In the genomic region with DNA sequence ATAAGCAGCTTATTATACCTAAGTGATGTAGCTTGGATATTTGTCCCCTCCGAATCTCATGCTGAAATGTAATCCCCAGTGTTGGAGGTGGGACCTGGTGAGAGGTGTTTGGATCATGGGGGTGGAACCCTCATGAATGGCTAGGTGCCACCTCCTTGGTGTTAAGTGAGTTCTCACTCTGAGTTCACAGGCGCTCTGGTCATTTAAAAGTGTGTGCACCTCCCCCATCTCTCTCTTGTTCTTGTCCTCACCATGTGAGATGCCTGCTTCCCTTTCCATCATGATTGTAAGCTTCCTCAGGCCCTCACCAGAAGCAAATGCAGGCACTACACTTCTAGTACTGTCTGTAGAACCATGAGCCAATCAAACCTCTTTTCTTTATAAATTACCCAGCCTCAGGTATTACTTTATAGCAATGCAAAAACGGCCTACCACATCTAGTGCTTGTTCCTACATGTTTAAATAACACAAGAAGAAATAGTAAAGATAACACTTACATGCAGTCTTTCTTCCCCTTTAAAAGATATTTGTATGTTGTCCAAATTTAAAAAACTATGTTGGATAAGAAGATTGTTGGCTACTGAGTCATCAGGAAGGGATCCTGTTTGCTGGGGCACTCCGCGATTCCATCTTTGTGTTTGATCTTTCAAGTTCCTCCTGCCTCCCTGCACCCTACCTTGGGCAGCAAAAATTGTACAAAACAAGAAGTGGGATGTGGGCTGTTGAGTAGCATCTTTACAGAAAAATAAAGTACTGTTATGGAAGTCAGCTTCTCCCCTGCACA, we compare ENCODE assay signal across 23 cellular contexts. TPM values are rescaled to one million over a fixed set of nuclear protein-coding genes. Genes with fewer than 3 reads are reported as not detected.
A peak's percentile ranks its signal among the peaks of the same experiment; 100 is the strongest.
DNase-seq lines count a peak whose midpoint lies in the region; ATAC-seq and TF ChIP-seq lines count a peak whose summit lies in the region.
"Had no signal": no experiment of that assay in that cellular context is flagged by ENCODE, and none has a peak within 500 bp of the region (broad histone marks: within the 10 kb centered on the region; RNA-seq: fewer than 3 reads in every experiment).

No MANE protein-coding gene starts in this region.

- no peaks in the 10 kb centered on the region for H3K36me3 Mint-ChIP-seq in CD4-positive, alpha-beta T cell (ENCODE audit: low read depth)
- H3K36me3 Mint-ChIP-seq in activated T-helper 1 cell treated with anti-CD3 and anti-CD28 coated beads, Interleukin-12 subunit alpha, Interleukin-12 subunit beta, Interleukin-2, Interleukin-4 antibody, amounts not matched to agents 30 ng/mL and 10 ng/mL and 1 ng/mL, durations not matched to agents 14 hours and 24 hours and 36 hours (ENCODE audit: low read depth), result no peaks in the 10 kb centered on the region
- H3K36me3 Mint-ChIP-seq: activated naive CD4-positive, alpha-beta T cell treated with anti-CD3 and anti-CD28 coated beads, Interleukin-2, amount 50 U/mL, for 72 hours had no signal

- no peak overlapping the region for H3K4me2 ChIP-seq in mammary epithelial cell (ENCODE audit: insufficient read depth, low read depth, low read length)
- H3K4me2 ChIP-seq: KMS-11 had no signal

- no peaks in the 10 kb centered on the region for H3K79me2 ChIP-seq in mammary epithelial cell (ENCODE audit: insufficient read depth, low read length)

- dilution Hi-C loops in mammary epithelial cell (cut with HindIII; ENCODE audit: low sequenced_read_pairs), result no loop called here

- POLR2A ChIA-PET in CD4-positive, alpha-beta T cell (lab: Charles Lee), result no interaction called here

- H3K4me1 ChIP-seq in mammary epithelial cell (ENCODE audit: insufficient read depth, low read length), result peaks cover 10% of the 10 kb centered on the region
- H3K4me1 ChIP-seq: gastrocnemius medialis, spleen had no signal

- intact Hi-C loops in mammary epithelial cell (cut with micrococcal nuclease), result no loop called here
- intact Hi-C loops in CD4-positive, alpha-beta T cell (cut with DNase I, micrococcal nuclease), result loop anchor here in 1 of 2 experiments (10.0 kb wide), 1 partner anchor 317 kb away; no protein-coding TSS in a partner anchor
- intact Hi-C loops in activated T-helper 1 cell treated with anti-CD3 and anti-CD28 coated beads, Interleukin-12 subunit alpha, Interleukin-12 subunit beta, Interleukin-2, Interleukin-4 antibody, amounts not matched to agents 30 ng/mL and 10 ng/mL and 1 ng/mL, durations not matched to agents 14 hours and 24 hours and 36 hours (cut with micrococcal nuclease), result no loop called here

- no peak for TF ChIP-seq CTCF in mammary epithelial cell (conservative IDR thresholded peaks at IDR 0.05 in 1 of 2, IDR thresholded peaks at IDR 0.05 in 1 of 2; ENCODE audit: extremely low read depth in 1 of 2, insufficient read depth in 1 of 2, low read depth in 1 of 2, low read length in 2 of 2)
- TF ChIP-seq CTCF in CD4-positive, alpha-beta T cell (IDR thresholded peaks at IDR 0.05), result no peak

- 27% methylated on average over 5 of the region's 5 CpGs for WGBS in mammary epithelial cell (ENCODE audit: low coverage, missing lambda C conversion rate)

- no peak for ATAC-seq in CD4-positive, alpha-beta T cell (ENCODE audit: poor library complexity)
- ATAC-seq: activated naive CD4-positive, alpha-beta T cell treated with anti-CD3 and anti-CD28 coated beads, Interleukin-2, amount 50 U/mL, for 72 hours; gastrocnemius medialis; naive thymus-derived CD8-positive, alpha-beta T cell had no signal

- no peaks in the 10 kb centered on the region for H3K9me3 Mint-ChIP-seq in CD4-positive, alpha-beta T cell
- H3K9me3 Mint-ChIP-seq in activated T-helper 1 cell treated with anti-CD3 and anti-CD28 coated beads, Interleukin-12 subunit alpha, Interleukin-12 subunit beta, Interleukin-2, Interleukin-4 antibody, amounts not matched to agents 30 ng/mL and 10 ng/mL and 1 ng/mL, durations not matched to agents 14 hours and 24 hours and 36 hours, result peaks cover 6% of the 10 kb centered on the region
- H3K9me3 Mint-ChIP-seq: activated naive CD4-positive, alpha-beta T cell treated with anti-CD3 and anti-CD28 coated beads, Interleukin-2, amount 50 U/mL, for 72 hours had no signal

- no peaks in the 10 kb centered on the region for H3K36me3 ChIP-seq in mammary epithelial cell (ENCODE audit: insufficient read depth, low read length)
- H3K36me3 ChIP-seq: gastrocnemius medialis, spleen, thoracic aorta had no signal

- no peaks in the 10 kb centered on the region for H3K4me1 Mint-ChIP-seq in CD4-positive, alpha-beta T cell (ENCODE audit: low read depth)
- no peaks in the 10 kb centered on the region for H3K4me1 Mint-ChIP-seq in activated T-helper 1 cell treated with anti-CD3 and anti-CD28 coated beads, Interleukin-12 subunit alpha, Interleukin-12 subunit beta, Interleukin-2, Interleukin-4 antibody, amounts not matched to agents 30 ng/mL and 10 ng/mL and 1 ng/mL, durations not matched to agents 14 hours and 24 hours and 36 hours (ENCODE audit: low read depth)

- BruUV-seq in mammary epithelial cell (replicated peaks; lab: Mats Ljungman, UMichigan), result no TSS peak

- no peak overlapping the region for H3K27ac Mint-ChIP-seq in CD4-positive, alpha-beta T cell
- H3K27ac Mint-ChIP-seq in activated T-helper 1 cell treated with anti-CD3 and anti-CD28 coated beads, Interleukin-12 subunit alpha, Interleukin-12 subunit beta, Interleukin-2, Interleukin-4 antibody, amounts not matched to agents 30 ng/mL and 10 ng/mL and 1 ng/mL, durations not matched to agents 14 hours and 24 hours and 36 hours, result no peak overlapping the region
- H3K27ac Mint-ChIP-seq: activated naive CD4-positive, alpha-beta T cell treated with anti-CD3 and anti-CD28 coated beads, Interleukin-2, amount 50 U/mL, for 72 hours had no signal

- DNase-seq in NOMO-1 treated with DMSO at 0.1 percent for 48 hours (lab: John Stamatoyannopoulos, UW; ENCODE audit: unreplicated experiment) (peak; percentile 2), NOMO-1 (lab: John Stamatoyannopoulos, UW; ENCODE audit: unreplicated experiment in 2 of 2) (no peak), mammary epithelial cell (peak; percentile 22), glomerular visceral epithelial cell (ENCODE audit: extremely low spot score) (peak; percentile 15), NCI-H1092 treated with DMSO at 0.1 percent for 48 hours (lab: John Stamatoyannopoulos, UW) (no peak)
- DNase-seq in CD4-positive, alpha-beta T cell, result no peak
- DNase-seq in stimulated activated CD8-positive, alpha-beta memory T cell treated with anti-CD3 and anti-CD28 coated beads, Interleukin-4, amount 100 ng/mL, for 48 hours, result no peak
- DNase-seq in activated T-helper 1 cell treated with anti-CD3 and anti-CD28 coated beads, Interleukin-12 subunit alpha, Interleukin-12 subunit beta, Interleukin-2, Interleukin-4 antibody, amounts not matched to agents 30 ng/mL and 10 ng/mL and 1 ng/mL, durations not matched to agents 14 hours and 24 hours and 36 hours (ENCODE audit: low spot score), result no peak
- DNase-seq: central memory CD4-positive, alpha-beta T cell; DMS79 treated with DMSO at 0.1 percent for 48 hours; effector CD4-positive, alpha-beta T cell; gastrocnemius medialis; H7; naive thymus-derived CD8-positive, alpha-beta T cell; NCI-H1417 treated with DMSO at 0.1 percent for 48 hours; RPMI8226; spleen had no signal

- H3K4me3 ChIP-seq in mammary epithelial cell (replicated peaks in 1 of 3; ENCODE audit: insufficient read depth in 1 of 3, low read depth in 2 of 3, low read length in 3 of 3), result no peak overlapping the region
- H3K4me3 ChIP-seq: gastrocnemius medialis, lung, spleen, thoracic aorta had no signal

- no peak overlapping the region for H3K4me3 Mint-ChIP-seq in CD4-positive, alpha-beta T cell
- H3K4me3 Mint-ChIP-seq in activated T-helper 1 cell treated with anti-CD3 and anti-CD28 coated beads, Interleukin-12 subunit alpha, Interleukin-12 subunit beta, Interleukin-2, Interleukin-4 antibody, amounts not matched to agents 30 ng/mL and 10 ng/mL and 1 ng/mL, durations not matched to agents 14 hours and 24 hours and 36 hours, result no peak overlapping the region
- H3K4me3 Mint-ChIP-seq: naive thymus-derived CD8-positive, alpha-beta T cell had no signal

- H3K9ac ChIP-seq in mammary epithelial cell (ENCODE audit: insufficient read depth, low read length), result no peak overlapping the region
- H3K9ac ChIP-seq: KMS-11 had no signal

- no peaks in the 10 kb centered on the region for H4K20me1 ChIP-seq in mammary epithelial cell (ENCODE audit: insufficient read depth, low read length)

- CTCF ChIA-PET in mammary epithelial cell (lab: Charles Lee; ENCODE audit: low non-redundant PET), result no interaction called here
- CTCF ChIA-PET in CD4-positive, alpha-beta T cell (lab: Charles Lee), result no interaction called here

- H3K27me3 ChIP-seq in mammary epithelial cell (ENCODE audit: insufficient read depth, low read length), result no peaks in the 10 kb centered on the region
- no peaks in the 10 kb centered on the region for H3K27me3 ChIP-seq in CD4-positive, alpha-beta T cell (ENCODE audit: control insufficient read depth, insufficient read depth, low read length)
- H3K27me3 ChIP-seq: spleen had no signal

- no peak overlapping the region for H3K27ac ChIP-seq in mammary epithelial cell (ENCODE audit: insufficient read depth, low read depth, low read length)
- no peak overlapping the region for H3K27ac ChIP-seq in CD4-positive, alpha-beta T cell (ENCODE audit: low read depth, low read length)
- H3K27ac ChIP-seq: 22Rv1, gastrocnemius medialis, KMS-11, spleen had no signal

- no peaks in the 10 kb centered on the region for H3K9me3 ChIP-seq in mammary epithelial cell (replicated peaks; ENCODE audit: insufficient read depth, low read length)
- H3K9me3 ChIP-seq in CD4-positive, alpha-beta T cell (ENCODE audit: control insufficient read depth, low read length), result no peaks in the 10 kb centered on the region
- H3K9me3 ChIP-seq: gastrocnemius medialis, spleen, thoracic aorta had no signal

- H2AFZ ChIP-seq in mammary epithelial cell (ENCODE audit: low read depth, low read length), result peak overlapping the region; percentile 72

- in situ Hi-C loops in mammary epithelial cell (cut with MboI; ENCODE audit: low sequenced_read_pairs in 2 of 2), result no loop called here

- H3K27me3 Mint-ChIP-seq in CD4-positive, alpha-beta T cell, result no peaks in the 10 kb centered on the region
- no peaks in the 10 kb centered on the region for H3K27me3 Mint-ChIP-seq in activated T-helper 1 cell treated with anti-CD3 and anti-CD28 coated beads, Interleukin-12 subunit alpha, Interleukin-12 subunit beta, Interleukin-2, Interleukin-4 antibody, amounts not matched to agents 30 ng/mL and 10 ng/mL and 1 ng/mL, durations not matched to agents 14 hours and 24 hours and 36 hours (ENCODE audit: insufficient read depth)
- H3K27me3 Mint-ChIP-seq: naive thymus-derived CD8-positive, alpha-beta T cell had no signal

RNA-seq across cellular contexts. Expression of gene PPP1R2C, which starts 29.7 kb away (rescaled TPM):
- total RNA-seq in mammary epithelial cell, result not detected
- polyA plus RNA-seq in mammary epithelial cell, result not detected
- polyA minus RNA-seq in mammary epithelial cell, result not detected
- not detected for total RNA-seq in CD4-positive, alpha-beta T cell
- total RNA-seq in activated T-helper 1 cell treated with anti-CD3 and anti-CD28 coated beads, Interleukin-12 subunit alpha, Interleukin-12 subunit beta, Interleukin-2, Interleukin-4 antibody, amounts not matched to agents 30 ng/mL and 10 ng/mL and 1 ng/mL, durations not matched to agents 14 hours and 24 hours and 36 hours, result not detected in 2 replicates
- total RNA-seq: activated naive CD4-positive, alpha-beta T cell treated with anti-CD3 and anti-CD28 coated beads, Interleukin-2, amount 50 U/mL, for 72 hours; gastrocnemius medialis; H7; lung; naive thymus-derived CD8-positive, alpha-beta T cell; posterior vena cava; spleen; thoracic aorta had no signal
- polyA plus RNA-seq: lung had no signal

Comparison
In these comparisons a context has a peak if more than half of its experiments do, and no peak if none do; other contexts are left out.
1. DNase-seq: peak in NOMO-1 treated with DMSO at 0.1 percent for 48 hours (single experiment), mammary epithelial cell (single experiment) and glomerular visceral epithelial cell (single experiment); none in NOMO-1 (0 of 2), CD4-positive, alpha-beta T cell (0 of 10), NCI-H1092 treated with DMSO at 0.1 percent for 48 hours (single experiment), stimulated activated CD8-positive, alpha-beta memory T cell treated with anti-CD3 and anti-CD28 coated beads, Interleukin-4, amount 100 ng/mL, for 48 hours (single experiment) and activated T-helper 1 cell treated with anti-CD3 and anti-CD28 coated beads, Interleukin-12 subunit alpha, Interleukin-12 subunit beta, Interleukin-2, Interleukin-4 antibody, amounts not matched to agents 30 ng/mL and 10 ng/mL and 1 ng/mL, durations not matched to agents 14 hours and 24 hours and 36 hours (single experiment).